In the genomic region with DNA sequence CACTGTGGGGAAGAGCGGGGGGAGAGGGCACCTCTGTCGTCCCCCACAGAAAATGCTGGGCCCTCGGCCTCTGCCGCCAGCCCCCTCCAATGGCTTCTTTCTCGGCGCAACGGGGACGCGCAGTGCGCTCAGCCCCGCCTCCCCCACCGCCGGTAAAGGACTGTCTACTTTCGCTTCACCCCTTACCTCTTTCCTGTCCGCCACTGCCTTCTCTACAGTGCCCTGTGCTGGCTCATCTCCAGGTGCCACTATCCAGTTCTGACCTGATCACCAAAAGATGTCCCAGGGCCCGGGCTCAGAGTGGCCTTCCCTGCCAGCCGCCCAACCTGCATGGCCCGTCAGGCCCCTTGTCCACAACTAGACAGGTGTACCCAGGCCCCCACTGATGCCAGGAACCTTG, we compare ENCODE assay signal across 15 cellular contexts.
"Had no signal": no experiment of that assay in that cellular context is flagged by ENCODE, and none has a peak within 500 bp of the region (broad histone marks: within the 10 kb centered on the region; RNA-seq: fewer than 3 reads in every experiment).

No MANE protein-coding gene starts in this region.

- H3K27ac ChIP-seq: brain microvascular endothelial cell, epithelial cell of prostate, pancreas, tibial nerve, uterus had no signal

- DNase-seq: activated CD4-positive, alpha-beta T cell treated with anti-CD3 and anti-CD28 coated beads, Interleukin-2, amount 10 ng/mL, durations not matched to agents 7 days and 5 days; activated naive CD4-positive, alpha-beta T cell treated with Interleukin-2 at 50 U/mL for 16 hours; brain microvascular endothelial cell; effector memory CD4-positive, alpha-beta T cell; foreskin melanocyte; head of caudate nucleus; immature natural killer cell; stimulated activated CD4-positive, alpha-beta T cell treated with anti-CD3 and anti-CD28 coated beads, Interleukin-2, amount 100 ng/mL, for 48 hours; stimulated activated naive CD4-positive, alpha-beta T cell treated with Interleukin-2 at 50 U/mL for 16 hours; substantia nigra had no signal

- H3K27me3 ChIP-seq: brain microvascular endothelial cell, pancreas, tibial nerve, uterus had no signal

- FAIRE-seq: pancreas had no signal

- H3K4me3 ChIP-seq: lung, pancreas, tibial nerve, uterus had no signal

- H3K9me3 ChIP-seq: pancreas, tibial nerve, uterus had no signal

- H3K36me3 ChIP-seq: pancreas, uterus had no signal

- H3K4me1 ChIP-seq: uterus had no signal

- ATAC-seq: pancreas had no signal
